ENCODE assay signal across 8 cellular contexts in the genomic region with DNA sequence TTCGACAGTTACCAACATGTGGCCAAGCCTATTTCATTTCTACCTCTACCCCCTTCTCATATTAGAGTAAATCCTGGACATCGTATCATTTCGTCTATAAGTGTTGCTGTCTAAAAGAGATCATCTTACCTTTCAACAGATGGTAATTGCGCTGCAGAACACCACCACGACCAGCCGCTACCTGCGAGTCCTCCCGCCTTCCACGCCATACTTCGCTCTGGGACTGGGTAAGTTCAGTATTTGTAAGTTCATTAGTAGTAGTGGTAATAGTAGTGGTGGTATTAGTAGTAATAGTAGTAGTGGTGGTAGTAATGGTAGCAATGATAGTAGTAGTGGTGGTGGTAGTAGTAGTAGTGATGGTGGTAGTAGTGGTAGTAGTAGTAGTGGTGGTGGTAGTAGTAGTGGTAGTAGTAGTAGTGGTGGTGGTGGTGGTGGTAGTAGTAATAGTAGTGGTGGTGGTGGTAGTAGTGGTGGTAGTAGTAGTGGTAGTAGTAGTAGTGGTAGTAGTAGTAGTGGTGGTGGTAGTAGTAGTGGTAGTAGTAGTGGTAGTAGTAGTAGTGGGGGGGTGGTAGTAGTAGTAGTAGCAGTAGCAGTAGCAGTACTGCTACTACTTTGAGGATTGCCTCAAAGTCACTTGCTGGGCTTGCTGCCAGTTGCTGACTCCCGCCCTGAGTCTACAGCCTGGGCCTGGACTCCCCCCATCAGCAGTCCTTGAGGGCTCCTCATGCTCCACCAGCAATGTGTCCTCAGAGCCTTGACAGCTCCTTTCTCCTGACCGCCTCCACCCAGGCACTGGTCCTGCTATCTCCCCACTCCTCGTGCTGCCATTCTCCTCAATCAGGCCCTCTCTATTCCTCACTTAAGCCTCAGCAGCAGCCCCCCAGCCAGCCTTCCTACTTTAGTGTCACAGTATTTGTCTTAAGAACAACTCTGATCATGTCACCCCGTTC. TPM values are rescaled to one million over a fixed set of nuclear protein-coding genes. Genes with fewer than 3 reads are reported as not detected.
DNase-seq lines count a peak whose midpoint lies in the region; ATAC-seq and TF ChIP-seq lines count a peak whose summit lies in the region.

No MANE protein-coding gene starts in this region.

- H3K27ac Mint-ChIP-seq in chondrocyte (ENCODE audit: unreplicated experiment): peak overlapping the region; percentile 64
- peak overlapping the region; percentile 30 for H3K27ac Mint-ChIP-seq in neural progenitor cell

- no peak overlapping the region for H3K4me3 Mint-ChIP-seq in chondrocyte (ENCODE audit: unreplicated experiment)
- peak overlapping the region; percentile 68 for H3K4me3 Mint-ChIP-seq in neural progenitor cell

- no peak overlapping the region for H2AFZ ChIP-seq in OCI-LY7 (ENCODE audit: low read length)
- H2AFZ ChIP-seq in neural progenitor cell (replicated peaks): no peak overlapping the region

- ATAC-seq in HG03457 (IDR thresholded peaks at IDR 0.05; ENCODE audit: unreplicated experiment): no peak
- no peak for ATAC-seq in HG02885 (IDR thresholded peaks at IDR 0.05; ENCODE audit: poor library complexity, unreplicated experiment)

- POLR2A ChIA-PET in OCI-LY7 (lab: Charles Lee): no interaction called here

- peaks cover 11% of the 10 kb centered on the region for H3F3A ChIP-seq in neural progenitor cell (ENCODE audit: low read depth)

- H3K36me3 ChIP-seq in OCI-LY7 (ENCODE audit: insufficient read depth, low read length) (no peaks in the 10 kb centered on the region), neural progenitor cell (no peaks in the 10 kb centered on the region), transverse colon (no peaks in the 10 kb centered on the region)

- intact Hi-C loops in OCI-LY7 (cut with micrococcal nuclease; ENCODE audit: unreplicated experiment) (no loop called here), transverse colon (cut with DNase I; ENCODE audit: low total_unique reads) (no loop called here)

- no peak for TF ChIP-seq POLR2A in transverse colon (IDR thresholded peaks at IDR 0.05)

- H3K9ac ChIP-seq in neural progenitor cell: no peak overlapping the region

- WGBS in transverse colon (ENCODE audit: low coverage in 1 of 2), 2 donors: 82 to 89% methylated on average over 7 to 14 of the region's 14 CpGs

- H3K79me2 ChIP-seq in OCI-LY7 (ENCODE audit: insufficient read depth, low read depth, low read length) (no peaks in the 10 kb centered on the region), neural progenitor cell (ENCODE audit: low read depth) (no peaks in the 10 kb centered on the region)

- H3K36me3 Mint-ChIP-seq in chondrocyte (ENCODE audit: low read depth) (peaks cover 5% of the 10 kb centered on the region), neural progenitor cell (peaks cover 11% of the 10 kb centered on the region)

- no peak for TF ChIP-seq EP300 in transverse colon (IDR thresholded peaks at IDR 0.05; ENCODE audit: low read depth)

- H3K4me3 ChIP-seq in OCI-LY7 (ENCODE audit: low read depth, low read length, poor library complexity, severe bottlenecking) (no peak overlapping the region), neural progenitor cell (no peak overlapping the region), transverse colon (no peak overlapping the region)

- BruUV-seq in OCI-LY7 (replicated peaks; lab: Mats Ljungman, UMichigan): no TSS peak

- H3K27ac ChIP-seq in OCI-LY7 (ENCODE audit: low read depth, low read length, poor library complexity, severe bottlenecking): no peak overlapping the region
- no peak overlapping the region for H3K27ac ChIP-seq in neural progenitor cell
- H3K27ac ChIP-seq in transverse colon: no peak overlapping the region

- no peaks in the 10 kb centered on the region for H3K4me1 ChIP-seq in OCI-LY7 (ENCODE audit: insufficient read depth, low read length, poor library complexity, severe bottlenecking)
- no peaks in the 10 kb centered on the region for H3K4me1 ChIP-seq in neural progenitor cell
- H3K4me1 ChIP-seq in transverse colon: no peaks in the 10 kb centered on the region

- no peaks in the 10 kb centered on the region for H3K4me1 Mint-ChIP-seq in chondrocyte (ENCODE audit: low read depth)
- peaks cover 10% of the 10 kb centered on the region for H3K4me1 Mint-ChIP-seq in neural progenitor cell

- peak; percentile 48 for DNase-seq in ELR (ENCODE audit: low read depth)
- peak; percentile 17 for DNase-seq in OCI-LY7 (ENCODE audit: low spot score)
- DNase-seq in chondrocyte (ENCODE audit: low spot score): no peak
- peak; percentile 21 for DNase-seq in neural progenitor cell (ENCODE audit: low spot score)
- no peak for DNase-seq in stimulated activated CD4-positive, alpha-beta T cell treated with anti-CD3 and anti-CD28 coated beads, Interleukin-4, amount 100 ng/mL, for 4 hours
- DNase-seq in transverse colon: no peak

- CTCF ChIA-PET in OCI-LY7 (lab: Charles Lee; ENCODE audit: unreplicated experiment): no interaction called here

- in situ Hi-C loops in transverse colon (cut with MboI; ENCODE audit: low pct_ligation_motif_present in 1 of 4, low pct_unique_long_range_greater_than_20kb in 1 of 4, low sequenced_read_pairs in 3 of 4): no loop called here

- TF ChIP-seq CTCF in OCI-LY7 (conservative IDR thresholded peaks at IDR 0.05; ENCODE audit: low read length): no peak
- TF ChIP-seq CTCF in chondrocyte (IDR thresholded peaks at IDR 0.05): no peak
- TF ChIP-seq CTCF in neural progenitor cell (IDR thresholded peaks at IDR 0.05): no peak
- TF ChIP-seq CTCF in transverse colon (IDR thresholded peaks at IDR 0.05): no peak

- H3K9me3 Mint-ChIP-seq in chondrocyte (ENCODE audit: low read depth): peaks cover 6% of the 10 kb centered on the region
- peaks cover 27% of the 10 kb centered on the region for H3K9me3 Mint-ChIP-seq in neural progenitor cell

- H3K9me3 ChIP-seq in OCI-LY7 (ENCODE audit: low read length) (no peaks in the 10 kb centered on the region), neural progenitor cell (ENCODE audit: low read depth) (no peaks in the 10 kb centered on the region), transverse colon (no peaks in the 10 kb centered on the region)

- H3K9me2 ChIP-seq in OCI-LY7 (ENCODE audit: insufficient read depth, low read length): no peaks in the 10 kb centered on the region

- H3K4me2 ChIP-seq in OCI-LY7 (ENCODE audit: low read length) (no peak overlapping the region), neural progenitor cell (no peak overlapping the region)

- H4K20me1 ChIP-seq in OCI-LY7 (ENCODE audit: insufficient read depth, low read length) (no peaks in the 10 kb centered on the region), neural progenitor cell (ENCODE audit: low read depth) (no peaks in the 10 kb centered on the region)

- H3K27me3 Mint-ChIP-seq in chondrocyte (ENCODE audit: low read depth) (peaks cover 4% of the 10 kb centered on the region), neural progenitor cell (ENCODE audit: insufficient read depth, low read depth) (peaks cover 12% of the 10 kb centered on the region)

- H3K27me3 ChIP-seq in neural progenitor cell (no peaks in the 10 kb centered on the region), transverse colon (no peaks in the 10 kb centered on the region)

RNA-seq across cellular contexts. Expression of a gene that starts 45.3 kb away (rescaled TPM):
- 0.13 TPM in 1 of 2 replicates, not detected in the other for total RNA-seq in OCI-LY7 (2014; rRNA removed; shearing (Covaris generic))
- total RNA-seq in OCI-LY7 (2022) (0.11 TPM in 1 of 2 replicates, not detected in the other), chondrocyte (0.17 to 0.29 TPM (median 0.18 TPM) in 3 replicates), neural progenitor cell (ENCODE audit: low replicate concordance) (0.60 and 1.4 TPM in 2 replicates), transverse colon (1 to 10 TPM in 2 of 4 donors, under 1 TPM in 2; 0.20 to 4.1 (median 1.4) TPM)

RNA-seq across cellular contexts. Expression of a gene that starts 52.6 kb away (rescaled TPM):
- 13.3 and 13.9 TPM in 2 replicates for total RNA-seq in OCI-LY7 (2014; rRNA removed; shearing (Covaris generic))
- total RNA-seq in OCI-LY7 (2022): 45.3 and 50.3 TPM in 2 replicates
- total RNA-seq in chondrocyte: 47.5 to 55.2 TPM (median 48.6 TPM) in 3 replicates
- 3.3 and 13.3 TPM in 2 replicates for total RNA-seq in neural progenitor cell (ENCODE audit: low replicate concordance)
- 100 to 1,000 TPM; 123 to 278 (median 204) TPM for total RNA-seq in transverse colon

RNA-seq across cellular contexts. Expression of a gene that starts 54.2 kb away (rescaled TPM):
- 8.8 and 16.3 TPM in 2 replicates for total RNA-seq in OCI-LY7 (2014; rRNA removed; shearing (Covaris generic))
- total RNA-seq in OCI-LY7 (2022) (28.6 and 29.4 TPM in 2 replicates), chondrocyte (9.3 to 23.7 TPM (median 22.4 TPM) in 3 replicates), neural progenitor cell (ENCODE audit: low replicate concordance) (3.1 and 5.5 TPM in 2 replicates), transverse colon (10 to 100 TPM; 49.0 to 82.2 (median 76.5) TPM)

RNA-seq across cellular contexts. Expression of a gene that starts 54.9 kb away (rescaled TPM):
- 5.8 and 10.4 TPM in 2 replicates for total RNA-seq in OCI-LY7 (2014; rRNA removed; shearing (Covaris generic))
- total RNA-seq in OCI-LY7 (2022): 7.7 and 11.8 TPM in 2 replicates
- 19.0 to 28.2 TPM (median 23.6 TPM) in 3 replicates for total RNA-seq in chondrocyte
- total RNA-seq in neural progenitor cell (ENCODE audit: low replicate concordance): 38.6 and 42.4 TPM in 2 replicates
- 100 to 1,000 TPM in 2 of 4 donors, 10 to 100 TPM in 2; 21.1 to 126 (median 91.4) TPM for total RNA-seq in transverse colon

Comparison
In these comparisons a context has a peak if more than half of its experiments do, and no peak if none do; other contexts are left out.
1. DNase-seq: peak in ELR (single experiment), OCI-LY7 (single experiment) and neural progenitor cell (single experiment); none in chondrocyte (single experiment), stimulated activated CD4-positive, alpha-beta T cell treated with anti-CD3 and anti-CD28 coated beads, Interleukin-4, amount 100 ng/mL, for 4 hours (0 of 2) and transverse colon (single experiment).